Comparison of ENCODE assay signal across 8 cellular contexts in genomic region chr14:63544641-63545234, GRCh38. TPM values are rescaled to one million over a fixed set of nuclear protein-coding genes. Genes with fewer than 3 reads are reported as not detected.
DNase-seq lines count a peak whose midpoint lies in the region; ATAC-seq and TF ChIP-seq lines count a peak whose summit lies in the region.

No MANE protein-coding gene starts in this region.

- H3K36me3 ChIP-seq in OCI-LY1 (ENCODE audit: insufficient read depth, low read length), result peaks cover 6% of the 10 kb centered on the region

- H3K9me3 Mint-ChIP-seq in activated CD4-positive, alpha-beta T cell treated with anti-CD3 and anti-CD28 coated beads, Interleukin-2, amount 10 ng/mL, durations not matched to agents 24 days and 14 days, result no peaks in the 10 kb centered on the region

- DNase-seq in activated CD4-positive, alpha-beta T cell treated with anti-CD3 and anti-CD28 coated beads, Interleukin-2, amount 10 ng/mL, durations not matched to agents 24 days and 14 days, result no peak
- no peak for DNase-seq in activated CD4-positive, alpha-beta T cell treated with anti-CD3 and anti-CD28 coated beads for 1 hour
- DNase-seq in dorsolateral prefrontal cortex (peak in 1 of 10 donors; percentile 7), pons (ENCODE audit: low spot score) (peak; percentile 60), NCI-H187 (lab: John Stamatoyannopoulos, UW) (no peak)

- peak overlapping the region; percentile 88 for H3K4me3 Mint-ChIP-seq in activated CD4-positive, alpha-beta T cell treated with anti-CD3 and anti-CD28 coated beads, Interleukin-2, amount 10 ng/mL, durations not matched to agents 24 days and 14 days

- H3K4me3 ChIP-seq in OCI-LY1 (ENCODE audit: low read depth, low read length, poor library complexity, severe bottlenecking) (peak overlapping the region; percentile 90), dorsolateral prefrontal cortex (peak overlapping the region in 57 of 59 donors; percentile 66 to 99 (median 94))

- ATAC-seq in HG02884 (IDR thresholded peaks at IDR 0.05; ENCODE audit: unreplicated experiment), result no peak
- ATAC-seq in HG03045 (IDR thresholded peaks at IDR 0.05; ENCODE audit: unreplicated experiment), result no peak

- no peaks in the 10 kb centered on the region for H3K9me2 ChIP-seq in OCI-LY1 (ENCODE audit: low read depth, low read length)

- H3K36me3 Mint-ChIP-seq in activated CD4-positive, alpha-beta T cell treated with anti-CD3 and anti-CD28 coated beads, Interleukin-2, amount 10 ng/mL, durations not matched to agents 24 days and 14 days (ENCODE audit: low read depth), result peaks cover 12% of the 10 kb centered on the region

- no peak overlapping the region for H3K27ac Mint-ChIP-seq in activated CD4-positive, alpha-beta T cell treated with anti-CD3 and anti-CD28 coated beads, Interleukin-2, amount 10 ng/mL, durations not matched to agents 24 days and 14 days

- peaks cover 21% of the 10 kb centered on the region for H3K4me1 Mint-ChIP-seq in activated CD4-positive, alpha-beta T cell treated with anti-CD3 and anti-CD28 coated beads, Interleukin-2, amount 10 ng/mL, durations not matched to agents 24 days and 14 days

- intact Hi-C loops in activated CD4-positive, alpha-beta T cell treated with anti-CD3 and anti-CD28 coated beads, Interleukin-2, amount 10 ng/mL, durations not matched to agents 24 days and 14 days (cut with micrococcal nuclease), result no loop called here
- intact Hi-C loops in dorsolateral prefrontal cortex (cut with DNase I), result loop anchor here (5.0 to 10.0 kb wide), 5 partner anchors 50 to 183 kb away; partner anchors contain the start of gene SGPP1 (in 1 of the 2)

- peaks cover 1% of the 10 kb centered on the region for H3K27me3 Mint-ChIP-seq in activated CD4-positive, alpha-beta T cell treated with anti-CD3 and anti-CD28 coated beads, Interleukin-2, amount 10 ng/mL, durations not matched to agents 24 days and 14 days

- H3K79me2 ChIP-seq in OCI-LY1 (ENCODE audit: insufficient read depth, low read length), result peaks cover 25% of the 10 kb centered on the region

- no peaks in the 10 kb centered on the region for H4K20me1 ChIP-seq in OCI-LY1 (ENCODE audit: insufficient read depth, low read length)

- peak overlapping the region; percentile 70 for H3K4me2 ChIP-seq in OCI-LY1 (ENCODE audit: low read length)

- peak overlapping the region; percentile 75 for H3K27ac ChIP-seq in OCI-LY1 (ENCODE audit: low read depth, low read length, poor library complexity, severe bottlenecking)
- H3K27ac ChIP-seq in dorsolateral prefrontal cortex, result peak overlapping the region in 33 of 59 donors; percentile 0 to 97 (median 89)

- no peaks in the 10 kb centered on the region for H3F3A ChIP-seq in OCI-LY1 (ENCODE audit: insufficient read depth, low read length)

- H2AFZ ChIP-seq in OCI-LY1 (ENCODE audit: low read length), result no peak overlapping the region

- peaks cover 32% of the 10 kb centered on the region for H3K4me1 ChIP-seq in OCI-LY1 (ENCODE audit: insufficient read depth, low read length, severe bottlenecking)

- peak overlapping the region; percentile 85 for H3K9ac ChIP-seq in OCI-LY1 (ENCODE audit: low read length)

- H3K27me3 ChIP-seq in OCI-LY1 (ENCODE audit: insufficient read depth, low read length) (no peaks in the 10 kb centered on the region), dorsolateral prefrontal cortex (no peaks in the 10 kb centered on the region)

- peak; percentile 72 for TF ChIP-seq CTCF in OCI-LY1 (IDR thresholded peaks at IDR 0.05; ENCODE audit: low read length)
- peak in 55 of 56 donors; percentile 25 to 75 (median 52) for TF ChIP-seq CTCF in dorsolateral prefrontal cortex (IDR thresholded peaks at IDR 0.05 in 54 of 56, conservative IDR thresholded peaks at IDR 0.05 in 2 of 56; ENCODE audit: low read depth in 1 of 56, partially characterized antibody in 56 of 56)

- no peaks in the 10 kb centered on the region for H3K9me3 ChIP-seq in OCI-LY1 (ENCODE audit: low read length)

RNA-seq across cellular contexts. Expression of gene PPP2R5E, which starts 1.6 kb away (rescaled TPM):
- total RNA-seq in activated CD4-positive, alpha-beta T cell treated with anti-CD3 and anti-CD28 coated beads, Interleukin-2, amount 10 ng/mL, durations not matched to agents 24 days and 14 days, result 45.1 and 45.7 TPM in 2 replicates
- total RNA-seq in dorsolateral prefrontal cortex, result 10 to 100 TPM; 33.6 to 65.9 (median 50.8) TPM
